Comparison of ENCODE assay signal across 9 cellular contexts in the genomic region with DNA sequence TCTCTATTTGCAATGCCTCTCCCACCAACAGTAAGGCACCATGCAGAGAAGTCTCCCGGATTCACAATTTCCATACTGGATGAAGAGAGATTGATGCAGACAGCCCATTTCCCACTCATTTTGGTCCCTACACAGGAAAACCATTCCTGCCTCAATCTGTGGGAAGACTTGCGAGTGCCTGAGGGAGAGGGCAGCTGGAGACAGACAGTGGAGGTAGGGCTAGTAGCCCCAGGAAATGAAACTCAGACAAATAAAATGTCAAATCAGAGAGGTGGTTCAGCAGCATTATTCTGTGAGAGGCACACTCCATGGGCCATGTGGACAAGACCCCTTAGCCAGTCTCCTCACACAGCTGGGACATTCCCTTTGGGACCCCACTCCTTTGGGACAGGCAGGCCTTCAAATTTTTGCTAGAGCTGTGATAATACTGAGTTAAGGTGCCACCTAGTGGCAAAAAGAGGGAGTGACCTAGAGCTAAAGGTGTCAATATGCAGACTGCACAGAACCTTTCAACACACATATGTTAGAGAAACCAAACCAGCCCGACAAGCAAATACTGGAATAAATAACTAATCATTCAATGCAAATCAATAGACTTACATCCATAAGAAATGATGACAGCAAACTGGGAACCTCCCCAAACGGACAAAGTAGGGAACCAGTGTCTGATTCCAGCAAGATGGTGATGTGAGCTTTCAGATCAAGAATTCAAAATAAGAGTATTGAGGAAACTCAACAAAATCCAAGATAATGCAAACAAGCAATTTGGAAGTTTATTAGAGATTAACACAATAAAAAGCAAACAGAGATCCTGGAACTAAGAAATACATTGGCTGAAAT.
A peak's percentile ranks its signal among the peaks of the same experiment; 100 is the strongest.
DNase-seq lines count a peak whose midpoint lies in the region; ATAC-seq and TF ChIP-seq lines count a peak whose summit lies in the region.
"Had no signal": no experiment of that assay in that cellular context is flagged by ENCODE, and none has a peak within 500 bp of the region (broad histone marks: within the 10 kb centered on the region; RNA-seq: fewer than 3 reads in every experiment).

No MANE protein-coding gene starts in this region.

- TF ChIP-seq POLR2A in NB4 (IDR thresholded peaks at IDR 0.05; ENCODE audit: extremely low read depth, insufficient read length) (no peak), prostate gland (IDR thresholded peaks at IDR 0.05) (no peak)

- H3K36me3 ChIP-seq in endodermal cell (ENCODE audit: control insufficient read depth, insufficient read depth, low read length) (peaks cover 10% of the 10 kb centered on the region), prostate gland (no peaks in the 10 kb centered on the region)

- intact Hi-C loops in prostate gland (cut with DNase I) (no loop called here), sciatic nerve (cut with DNase I) (no loop called here)

- peak; percentile 78 for TF ChIP-seq CTCF in GM12873 (IDR thresholded peaks at IDR 0.05; ENCODE audit: insufficient read depth, low read depth, low read length, missing control alignments)
- TF ChIP-seq CTCF in NB4 (IDR thresholded peaks at IDR 0.05; ENCODE audit: low read depth, low read length): peak; percentile 61
- peak; percentile 90 for TF ChIP-seq CTCF in endodermal cell (conservative IDR thresholded peaks at IDR 0.05)
- peak in 1 of 4 experiments; percentile 36 for TF ChIP-seq CTCF in prostate gland (IDR thresholded peaks at IDR 0.05)

- H3K36me3 Mint-ChIP-seq in endodermal cell (ENCODE audit: low read depth): peaks cover 41% of the 10 kb centered on the region

- H3K4me3 ChIP-seq in NB4 (ENCODE audit: low read depth, low read length): no peak overlapping the region
- H3K4me3 ChIP-seq in endodermal cell (ENCODE audit: low read length): no peak overlapping the region
- no peak overlapping the region for H3K4me3 ChIP-seq in prostate gland
- H3K4me3 ChIP-seq: skin epidermis had no signal

- no peak overlapping the region for H3K9ac ChIP-seq in endodermal cell (ENCODE audit: extremely low read depth, low read length, poor library complexity, severe bottlenecking)

- H3K4me3 Mint-ChIP-seq in endodermal cell: no peak overlapping the region

- ATAC-seq in HG02610 (IDR thresholded peaks at IDR 0.05; ENCODE audit: unreplicated experiment) (peak; percentile 98), sciatic nerve (no peak)

- peaks cover 1% of the 10 kb centered on the region for H3K4me1 Mint-ChIP-seq in endodermal cell

- H3K27me3 ChIP-seq in endodermal cell (ENCODE audit: control insufficient read depth, insufficient read depth, low read length, poor library complexity, severe bottlenecking): no peaks in the 10 kb centered on the region
- no peaks in the 10 kb centered on the region for H3K27me3 ChIP-seq in prostate gland (replicated peaks; ENCODE audit: insufficient read depth)

- peaks cover 34% of the 10 kb centered on the region for H3K9me3 ChIP-seq in endodermal cell (ENCODE audit: control insufficient read depth, low read length)
- H3K9me3 ChIP-seq in prostate gland: no peaks in the 10 kb centered on the region

- no peaks in the 10 kb centered on the region for H3K4me1 ChIP-seq in endodermal cell (ENCODE audit: control insufficient read depth, insufficient read depth, low read length)
- H3K4me1 ChIP-seq in prostate gland (replicated peaks): no peaks in the 10 kb centered on the region

- H3K27me3 Mint-ChIP-seq in endodermal cell (ENCODE audit: insufficient read depth): no peaks in the 10 kb centered on the region

- H3K27ac ChIP-seq in endodermal cell (ENCODE audit: low read depth, low read length): no peak overlapping the region
- no peak overlapping the region for H3K27ac ChIP-seq in prostate gland
- H3K27ac ChIP-seq: skin epidermis had no signal

- no peak overlapping the region for H3K27ac Mint-ChIP-seq in endodermal cell

- WGBS in endodermal cell (ENCODE audit: insufficient coverage in 1 of 2, insufficient read length in 1 of 2), 2 experiments: 70 to 100% methylated on average over 3 to 4 of the region's 4 CpGs
- 89% methylated on average over 4 of the region's 4 CpGs for WGBS in prostate gland

- peaks cover 29% of the 10 kb centered on the region for H3K9me3 Mint-ChIP-seq in endodermal cell

- DNase-seq in CD1c-positive myeloid dendritic cell (ENCODE audit: extremely low spot score): peak; percentile 35
- peak; percentile 53 for DNase-seq in NB4 (ENCODE audit: low read depth)
- DNase-seq in endodermal cell: peak; percentile 87
- peak; percentile 5 for DNase-seq in prostate gland (ENCODE audit: low spot score)
- no peak for DNase-seq in GF-D8 (lab: John Stamatoyannopoulos, UW)
- DNase-seq in sciatic nerve (ENCODE audit: low spot score): no peak

Comparison
In these comparisons a context has a peak if more than half of its experiments do, and no peak if none do; other contexts are left out.
1. DNase-seq: peak in CD1c-positive myeloid dendritic cell (single experiment), NB4 (single experiment), endodermal cell (single experiment) and prostate gland (single experiment); none in GF-D8 (single experiment) and sciatic nerve (single experiment).